Comparison of ENCODE assay signal across 8 cellular contexts in genomic region chr13:46052314-46053161, GRCh38. TPM values are rescaled to one million over a fixed set of nuclear protein-coding genes. Genes with fewer than 3 reads are reported as not detected.
DNase-seq lines count a peak whose midpoint lies in the region; ATAC-seq and TF ChIP-seq lines count a peak whose summit lies in the region.

TSS of gene ZC3H13 (minus strand) at chr13:46052746. CDS start at chr13:46045507, 7,239 bp downstream.

- H3K27me3 Mint-ChIP-seq in activated naive CD4-positive, alpha-beta T cell treated with anti-CD3 and anti-CD28 coated beads for 36 hours (ENCODE audit: low read depth), result peaks cover 4% of the 10 kb centered on the region

- peak in 1 of 2 donors; percentile 45 for TF ChIP-seq POLR2A in gastroesophageal sphincter (IDR thresholded peaks at IDR 0.05)

- peaks cover 29% of the 10 kb centered on the region for H3K4me1 Mint-ChIP-seq in activated naive CD4-positive, alpha-beta T cell treated with anti-CD3 and anti-CD28 coated beads for 36 hours (ENCODE audit: low read depth)

- intact Hi-C loops in activated naive CD4-positive, alpha-beta T cell treated with anti-CD3 and anti-CD28 coated beads for 36 hours (cut with micrococcal nuclease), result loop anchor here (1.0 to 5.0 kb wide), 11 partner anchors 74 to 1984 kb away; partner anchors contain the start of genes COG3, ESD, LRRC63 and NUDT15

- CTCF ChIA-PET in activated naive CD4-positive, alpha-beta T cell treated with anti-CD3 and anti-CD28 coated beads for 36 hours (lab: Charles Lee), result interaction anchor here (1.1 to 1.8 kb wide), 2 partner anchors 74 to 107 kb away, joined by 3 to 7 read pairs; no protein-coding TSS in a partner anchor

- peaks cover 3% of the 10 kb centered on the region for H3K36me3 Mint-ChIP-seq in activated naive CD4-positive, alpha-beta T cell treated with anti-CD3 and anti-CD28 coated beads for 36 hours (ENCODE audit: low read depth)

- no peaks in the 10 kb centered on the region for H3K27me3 ChIP-seq in GM06990 (replicated peaks; ENCODE audit: control insufficient read depth, insufficient read depth, low read length)
- H3K27me3 ChIP-seq in gastroesophageal sphincter, result no peaks in the 10 kb centered on the region
- peaks cover 21% of the 10 kb centered on the region for H3K27me3 ChIP-seq in neutrophil

- H3K36me3 ChIP-seq in GM06990 (ENCODE audit: control insufficient read depth, insufficient read depth, low read length) (no peaks in the 10 kb centered on the region), gastroesophageal sphincter (no peaks in the 10 kb centered on the region), neutrophil (no peaks in the 10 kb centered on the region)

- WGBS in gastroesophageal sphincter (ENCODE audit: low coverage in 1 of 2), 2 donors, result 1% methylated on average over 24 to 26 of the region's 57 CpGs

- H3K9me3 Mint-ChIP-seq in activated naive CD4-positive, alpha-beta T cell treated with anti-CD3 and anti-CD28 coated beads for 36 hours, result no peaks in the 10 kb centered on the region

- H3K4me3 ChIP-seq in GM06990 (replicated peaks; ENCODE audit: low read depth, low read length) (peak within 1 kb of the TSS; percentile 80), HFF-Myc (replicated peaks; ENCODE audit: low read depth, low read length) (peak within 1 kb of the TSS; percentile 65), gastroesophageal sphincter (peak within 1 kb of the TSS; percentile 67 to 87), neutrophil (ENCODE audit: low read depth in 1 of 2, low read length in 1 of 2) (peak within 1 kb of the TSS; percentile 79)

- peak within 1 kb of the TSS; percentile 81 for H3K4me3 Mint-ChIP-seq in activated naive CD4-positive, alpha-beta T cell treated with anti-CD3 and anti-CD28 coated beads for 36 hours

- H3K27ac Mint-ChIP-seq in activated naive CD4-positive, alpha-beta T cell treated with anti-CD3 and anti-CD28 coated beads for 36 hours, result peak within 1 kb of the TSS; percentile 94

- no peak for TF ChIP-seq CTCF in GM06990 (IDR thresholded peaks at IDR 0.05; ENCODE audit: insufficient read depth, low read length, poor library complexity, severe bottlenecking)
- TF ChIP-seq CTCF in HFF-Myc (IDR thresholded peaks at IDR 0.05; ENCODE audit: low read depth, low read length, missing control alignments), result peak; percentile 28
- peak in 3 of 4 experiments; percentile 55 to 58 (median 58) for TF ChIP-seq CTCF in gastroesophageal sphincter (IDR thresholded peaks at IDR 0.05)
- TF ChIP-seq CTCF in neutrophil (IDR thresholded peaks at IDR 0.05), result peak; percentile 75

- TF ChIP-seq EP300 in gastroesophageal sphincter (IDR thresholded peaks at IDR 0.05), result no peak

- H3K9me3 ChIP-seq in gastroesophageal sphincter (no peaks in the 10 kb centered on the region), neutrophil (no peaks in the 10 kb centered on the region)

- H3K27ac ChIP-seq in gastroesophageal sphincter, result peak within 1 kb of the TSS; percentile 71 to 94 (median 92)
- H3K27ac ChIP-seq in neutrophil, result peak within 1 kb of the TSS; percentile 98
- peak within 1 kb of the TSS; percentile 87 for H3K27ac ChIP-seq in substantia nigra (ENCODE audit: low read depth, low read length, poor library complexity, severe bottlenecking)

- H3K4me1 ChIP-seq in gastroesophageal sphincter (peaks cover 5 to 41% (median 8%) of the 10 kb centered on the region in 3 donors), neutrophil (ENCODE audit: control insufficient read depth in 1 of 2, insufficient read depth in 1 of 2, low read depth in 1 of 2, low read length in 1 of 2) (peaks cover 21 to 22% of the 10 kb centered on the region in 2 experiments)

- peak; percentile 85 for DNase-seq in GM06990 (ENCODE audit: extremely low read depth, insufficient read length)
- DNase-seq in HFF-Myc (ENCODE audit: extremely low read depth, low read depth), result peak; percentile 87
- peak; percentile 98 for DNase-seq in NAMALWA (ENCODE audit: low spot score)
- DNase-seq in SK-N-DZ (ENCODE audit: low spot score), result peak; percentile 95
- peak; percentile 97 for DNase-seq in activated naive CD4-positive, alpha-beta T cell treated with anti-CD3 and anti-CD28 coated beads for 36 hours
- peak; percentile 64 to 96 (median 91) for DNase-seq in substantia nigra (lab: John Stamatoyannopoulos, UW)

- peak; percentile 100 for ATAC-seq in gastroesophageal sphincter

RNA-seq across cellular contexts. Expression of gene ZC3H13, which starts in this region (rescaled TPM):
- 12.4 and 13.3 TPM in 2 replicates for polyA plus RNA-seq in SK-N-DZ (2014; cell fraction: cytosol; rRNA removed)
- polyA plus RNA-seq in SK-N-DZ (2014; cell fraction: nucleus; rRNA removed), result 29.9 and 48.6 TPM in 2 replicates
- 10 to 100 TPM; 38.2 to 42.2 TPM for total RNA-seq in activated naive CD4-positive, alpha-beta T cell treated with anti-CD3 and anti-CD28 coated beads for 36 hours
- 10 to 100 TPM; 31.6 to 49.7 (median 38.0) TPM for total RNA-seq in gastroesophageal sphincter

Comparison
In these comparisons a context has a peak if more than half of its experiments do, and no peak if none do; other contexts are left out.
1. Peak in every context shown above with its lines: DNase-seq, ATAC-seq, H3K4me3 ChIP-seq and H3K27ac ChIP-seq.